In genomic region chr16:4501071-4501478, GRCh38 we compare ENCODE assay signal across 11 cellular contexts. TPM values are rescaled to one million over a fixed set of nuclear protein-coding genes. Genes with fewer than 3 reads are reported as not detected.
DNase-seq lines count a peak whose midpoint lies in the region; ATAC-seq, FAIRE-seq and TF ChIP-seq lines count a peak whose summit lies in the region.
"Had no signal": no experiment of that assay in that cellular context is flagged by ENCODE, and none has a peak within 500 bp of the region (broad histone marks: within the 10 kb centered on the region; RNA-seq: fewer than 3 reads in every experiment).

No MANE protein-coding gene starts in this region.

- TF ChIP-seq CTCF in RWPE2 (IDR thresholded peaks at IDR 0.05; ENCODE audit: poor library complexity, severe bottlenecking): no peak
- TF ChIP-seq CTCF in thoracic aorta (IDR thresholded peaks at IDR 0.05): no peak

- no peaks in the 10 kb centered on the region for H3K27me3 Mint-ChIP-seq in effector memory CD8-positive, alpha-beta T cell

- H3K9me3 ChIP-seq in RWPE2 (ENCODE audit: severe bottlenecking): no peaks in the 10 kb centered on the region
- H3K9me3 ChIP-seq in mesodermal cell (ENCODE audit: control insufficient read depth, low read length): no peaks in the 10 kb centered on the region
- no peaks in the 10 kb centered on the region for H3K9me3 ChIP-seq in thoracic aorta
- no peaks in the 10 kb centered on the region for H3K9me3 ChIP-seq in HAP-1

- no peak for DNase-seq in RWPE2 (ENCODE audit: low spot score)
- DNase-seq in effector memory CD8-positive, alpha-beta T cell: no peak
- DNase-seq in thoracic aorta (ENCODE audit: low spot score): no peak
- DNase-seq in RCC 7860 (ENCODE audit: low spot score): no peak
- DNase-seq in HAP-1 (ENCODE audit: low spot score in 2 of 2): no peak
- DNase-seq: NCI-H526, WERI-Rb-1 had no signal

- no peaks in the 10 kb centered on the region for H3K9me3 Mint-ChIP-seq in effector memory CD8-positive, alpha-beta T cell

- H3K4me3 ChIP-seq in RWPE2 (ENCODE audit: severe bottlenecking): no peak overlapping the region
- no peak overlapping the region for H3K4me3 ChIP-seq in mesodermal cell (ENCODE audit: extremely low read depth, insufficient read depth, low read length, poor library complexity, severe bottlenecking)
- H3K4me3 ChIP-seq in thoracic aorta: peak overlapping the region; percentile 65
- H3K4me3 ChIP-seq in HAP-1: no peak overlapping the region

- in situ Hi-C loops in HAP-1 (cut with MboI; ENCODE audit: low sequenced_read_pairs): no loop called here

- WGBS in mesodermal cell (ENCODE audit: insufficient coverage in 2 of 2), 2 experiments: 77 to 92% methylated on average over 3 of the region's 5 CpGs

- peaks cover 58% of the 10 kb centered on the region for H3K4me1 ChIP-seq in RWPE2 (ENCODE audit: insufficient read depth, poor library complexity, severe bottlenecking)
- H3K4me1 ChIP-seq in mesodermal cell (ENCODE audit: control insufficient read depth, insufficient read depth, low read length, poor library complexity, severe bottlenecking): peaks cover 39% of the 10 kb centered on the region
- H3K4me1 ChIP-seq in thoracic aorta (ENCODE audit: control insufficient read depth in 1 of 2, low read depth in 2 of 2): peaks cover 18 to 26% of the 10 kb centered on the region in 2 donors
- no peaks in the 10 kb centered on the region for H3K4me1 ChIP-seq in HAP-1

- H3K27ac ChIP-seq in RWPE2 (ENCODE audit: poor library complexity, severe bottlenecking) (peak overlapping the region; percentile 97), mesodermal cell (ENCODE audit: low read depth, low read length, severe bottlenecking) (peak overlapping the region; percentile 93), thoracic aorta (peak overlapping the region; percentile 86 to 89)
- H3K27ac ChIP-seq: WERI-Rb-1 had no signal

- H3K4me3 Mint-ChIP-seq in effector memory CD8-positive, alpha-beta T cell: peak overlapping the region in 1 of 2 donors; percentile 31

- peaks cover 14% of the 10 kb centered on the region for H3K36me3 Mint-ChIP-seq in effector memory CD8-positive, alpha-beta T cell (ENCODE audit: insufficient read depth)

- H3K36me3 ChIP-seq in RWPE2 (ENCODE audit: low read depth) (peaks cover 20% of the 10 kb centered on the region), mesodermal cell (ENCODE audit: control insufficient read depth, insufficient read depth, low read length) (peaks cover 19% of the 10 kb centered on the region), thoracic aorta (no peaks in the 10 kb centered on the region), HAP-1 (replicated peaks) (peaks cover 3% of the 10 kb centered on the region; the same call in 1 of the 2 replicates)

- H3K27me3 ChIP-seq in RWPE2 (ENCODE audit: insufficient read depth, poor library complexity, severe bottlenecking): no peaks in the 10 kb centered on the region
- H3K27me3 ChIP-seq in thoracic aorta (replicated peaks; ENCODE audit: insufficient read depth): no peaks in the 10 kb centered on the region
- no peaks in the 10 kb centered on the region for H3K27me3 ChIP-seq in HAP-1 (ENCODE audit: low read depth)

- ATAC-seq in RWPE2 (ENCODE audit: low read depth) (no peak), thoracic aorta (ENCODE audit: insufficient number of reproducible peaks, low FRiP score, low read depth) (no peak), GM21360 (IDR thresholded peaks at IDR 0.05; ENCODE audit: unreplicated experiment) (no peak), HG03571 (IDR thresholded peaks at IDR 0.05; ENCODE audit: unreplicated experiment) (no peak)
- ATAC-seq in effector memory CD8-positive, alpha-beta T cell (replicated peaks): no peak

- no peak for FAIRE-seq in RCC 7860 (lab: Jason Lieb, UNC)
- FAIRE-seq: colon had no signal

- H3K27ac Mint-ChIP-seq in effector memory CD8-positive, alpha-beta T cell: peak overlapping the region; percentile 68 to 73

- H3K4me1 Mint-ChIP-seq in effector memory CD8-positive, alpha-beta T cell (ENCODE audit: low read depth in 2 of 2): peaks cover 50 to 81% of the 10 kb centered on the region in 2 donors

RNA-seq across cellular contexts. Expression of gene HMOX2, which starts 24.9 kb away (rescaled TPM):
- polyA plus RNA-seq in mesodermal cell (2013, experiment 1 of 2): 31.1 TPM
- 29.0 TPM for polyA plus RNA-seq in mesodermal cell (2013, experiment 2 of 2)
- 10 to 100 TPM; 35.3 to 43.5 TPM for total RNA-seq in thoracic aorta

RNA-seq across cellular contexts. Expression of gene NMRAL1, which starts 26.6 kb away (rescaled TPM):
- polyA plus RNA-seq in mesodermal cell (2013, experiment 1 of 2): 18.0 TPM
- 16.7 TPM for polyA plus RNA-seq in mesodermal cell (2013, experiment 2 of 2)
- total RNA-seq in thoracic aorta: 10 to 100 TPM; 22.8 to 23.3 TPM

RNA-seq across cellular contexts. Expression of gene CDIP1, which starts 37.5 kb away (rescaled TPM):
- polyA plus RNA-seq in mesodermal cell (2013, experiment 1 of 2): 42.1 TPM
- polyA plus RNA-seq in mesodermal cell (2013, experiment 2 of 2): 35.3 TPM
- 10 to 100 TPM; 33.2 to 33.5 TPM for total RNA-seq in thoracic aorta

RNA-seq across cellular contexts. Expression of gene C16orf96, which starts 55.1 kb away (rescaled TPM):
- polyA plus RNA-seq in mesodermal cell (2013, experiment 1 of 2): 0.44 TPM
- 0.30 TPM for polyA plus RNA-seq in mesodermal cell (2013, experiment 2 of 2)
- not detected for total RNA-seq in thoracic aorta
